ENCODE assay signal across 23 cellular contexts in the genomic region with DNA sequence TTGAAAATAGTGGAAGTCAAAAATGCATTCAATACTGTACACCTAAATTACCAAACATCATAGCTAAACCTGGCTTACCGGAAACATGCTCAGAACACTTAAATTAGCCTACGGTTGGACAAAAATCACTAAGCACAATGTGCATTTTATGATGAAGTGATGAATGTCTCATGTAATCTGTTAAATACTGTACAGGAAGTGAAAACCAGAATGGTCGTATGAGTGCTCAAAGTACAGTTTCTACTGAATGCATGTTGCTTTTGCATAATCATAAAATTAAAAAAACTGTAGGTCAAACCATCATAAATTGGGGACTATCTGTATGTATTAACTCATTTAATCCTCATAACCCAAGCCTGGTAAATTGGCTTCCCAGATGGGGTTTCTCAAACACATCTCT.
DNase-seq lines count a peak whose midpoint lies in the region; ATAC-seq and TF ChIP-seq lines count a peak whose summit lies in the region.
"Had no signal": no experiment of that assay in that cellular context is flagged by ENCODE, and none has a peak within 500 bp of the region (broad histone marks: within the 10 kb centered on the region; RNA-seq: fewer than 3 reads in every experiment).

No MANE protein-coding gene starts in this region.

- no peaks in the 10 kb centered on the region for H3K27me3 ChIP-seq in neural progenitor cell
- H3K27me3 ChIP-seq: BE2C, BLaER1 had no signal

- no peak for TF ChIP-seq CTCF in neural progenitor cell (IDR thresholded peaks at IDR 0.05)

- H3K27me3 Mint-ChIP-seq in stimulated activated naive CD8-positive, alpha-beta T cell treated with anti-CD3 and anti-CD28 coated beads, Interleukin-15, amount 100 ng/mL, for 72 hours = no peaks in the 10 kb centered on the region
- H3K27me3 Mint-ChIP-seq in neural progenitor cell (ENCODE audit: insufficient read depth, low read depth) = no peaks in the 10 kb centered on the region
- no peaks in the 10 kb centered on the region for H3K27me3 Mint-ChIP-seq in stimulated activated naive B cell treated with anti-CD40 and anti-IgM and Interleukin-4, amounts not matched to agents 10 μg/mL and 1 μg/mL and 100 μg/mL, for 72 hours
- H3K27me3 Mint-ChIP-seq: CD4-positive, alpha-beta memory T cell; CD4-positive, CD25-positive, alpha-beta regulatory T cell; CD8-positive, alpha-beta memory T cell had no signal

- H3K27ac Mint-ChIP-seq in stimulated activated naive CD8-positive, alpha-beta T cell treated with anti-CD3 and anti-CD28 coated beads, Interleukin-15, amount 100 ng/mL, for 72 hours = no peak overlapping the region
- peak overlapping the region; percentile 81 for H3K27ac Mint-ChIP-seq in neural progenitor cell
- no peak overlapping the region for H3K27ac Mint-ChIP-seq in stimulated activated naive B cell treated with anti-CD40 and anti-IgM and Interleukin-4, amounts not matched to agents 10 μg/mL and 1 μg/mL and 100 μg/mL, for 72 hours
- H3K27ac Mint-ChIP-seq: CD14-positive monocyte; CD4-positive, CD25-positive, alpha-beta regulatory T cell; CD8-positive, alpha-beta memory T cell had no signal

- H3K4me1 ChIP-seq in neural progenitor cell = peaks cover 22% of the 10 kb centered on the region
- H3K4me1 ChIP-seq: A549, BE2C, BLaER1 had no signal

- H4K20me1 ChIP-seq in neural progenitor cell (ENCODE audit: low read depth) = no peaks in the 10 kb centered on the region
- H4K20me1 ChIP-seq: BLaER1 had no signal

- no peaks in the 10 kb centered on the region for H3F3A ChIP-seq in neural progenitor cell (ENCODE audit: low read depth)

- no peak for DNase-seq in stimulated activated naive CD8-positive, alpha-beta T cell treated with anti-CD3 and anti-CD28 coated beads, Interleukin-15, amount 100 ng/mL, for 72 hours
- no peak for DNase-seq in stimulated activated naive CD8-positive, alpha-beta T cell treated with anti-CD3 and anti-CD28 coated beads, Interleukin-15, Interleukin-2, amounts not matched to agents 100 U/mL and 50 U/mL, for 24 hours
- DNase-seq in neural progenitor cell (ENCODE audit: low spot score) (no peak), NCI-H446 (lab: John Stamatoyannopoulos, UW) (no peak)
- DNase-seq in stimulated activated naive B cell treated with anti-CD40 and anti-IgM and Interleukin-4, amounts not matched to agents 10 μg/mL and 1 μg/mL and 100 μg/mL, for 72 hours = no peak
- DNase-seq: BE2C; C1 segment of cervical spinal cord; CD4-positive, alpha-beta memory T cell; CD4-positive, CD25-positive, alpha-beta regulatory T cell; CD8-positive, alpha-beta memory T cell; COR-L47; DMS 273 treated with DMSO at 0.1 percent for 48 hours; DMS53; DMS79; DND-41; EL; GDM1 had no signal

- no peak overlapping the region for H3K4me3 Mint-ChIP-seq in stimulated activated naive CD8-positive, alpha-beta T cell treated with anti-CD3 and anti-CD28 coated beads, Interleukin-15, amount 100 ng/mL, for 72 hours
- H3K4me3 Mint-ChIP-seq in neural progenitor cell = no peak overlapping the region
- H3K4me3 Mint-ChIP-seq in stimulated activated naive B cell treated with anti-CD40 and anti-IgM and Interleukin-4, amounts not matched to agents 10 μg/mL and 1 μg/mL and 100 μg/mL, for 72 hours = no peak overlapping the region
- H3K4me3 Mint-ChIP-seq: CD14-positive monocyte; CD4-positive, alpha-beta memory T cell; CD8-positive, alpha-beta memory T cell had no signal

- H3K36me3 Mint-ChIP-seq in neural progenitor cell = peaks cover 8% of the 10 kb centered on the region
- peaks cover 3 to 7% of the 10 kb centered on the region in 2 donors for H3K36me3 Mint-ChIP-seq in stimulated activated naive B cell treated with anti-CD40 and anti-IgM and Interleukin-4, amounts not matched to agents 10 μg/mL and 1 μg/mL and 100 μg/mL, for 72 hours
- H3K36me3 Mint-ChIP-seq: CD14-positive monocyte; CD4-positive, alpha-beta memory T cell; CD4-positive, CD25-positive, alpha-beta regulatory T cell; CD8-positive, alpha-beta memory T cell had no signal

- peaks cover 8% of the 10 kb centered on the region for H3K4me1 Mint-ChIP-seq in stimulated activated naive CD8-positive, alpha-beta T cell treated with anti-CD3 and anti-CD28 coated beads, Interleukin-15, amount 100 ng/mL, for 72 hours
- H3K4me1 Mint-ChIP-seq in neural progenitor cell = peaks cover 17% of the 10 kb centered on the region
- peaks cover 10 to 17% of the 10 kb centered on the region in 2 donors for H3K4me1 Mint-ChIP-seq in stimulated activated naive B cell treated with anti-CD40 and anti-IgM and Interleukin-4, amounts not matched to agents 10 μg/mL and 1 μg/mL and 100 μg/mL, for 72 hours
- H3K4me1 Mint-ChIP-seq: CD14-positive monocyte had no signal

- H3K9me3 Mint-ChIP-seq in stimulated activated naive CD8-positive, alpha-beta T cell treated with anti-CD3 and anti-CD28 coated beads, Interleukin-15, amount 100 ng/mL, for 72 hours = no peaks in the 10 kb centered on the region
- H3K9me3 Mint-ChIP-seq in neural progenitor cell = peaks cover 11% of the 10 kb centered on the region
- peaks cover 2 to 3% of the 10 kb centered on the region in 2 donors for H3K9me3 Mint-ChIP-seq in stimulated activated naive B cell treated with anti-CD40 and anti-IgM and Interleukin-4, amounts not matched to agents 10 μg/mL and 1 μg/mL and 100 μg/mL, for 72 hours
- H3K9me3 Mint-ChIP-seq: CD4-positive, alpha-beta memory T cell; CD4-positive, CD25-positive, alpha-beta regulatory T cell; CD8-positive, alpha-beta memory T cell had no signal

- H3K9me3 ChIP-seq in neural progenitor cell (ENCODE audit: low read depth) = no peaks in the 10 kb centered on the region
- H3K9me3 ChIP-seq: A549, BE2C, BLaER1 had no signal

- H3K4me2 ChIP-seq in neural progenitor cell = no peak overlapping the region
- H3K4me2 ChIP-seq: A549, BLaER1 had no signal

- H3K36me3 ChIP-seq in neural progenitor cell = no peaks in the 10 kb centered on the region
- H3K36me3 ChIP-seq: BE2C, BLaER1 had no signal

- peak; percentile 50 for ATAC-seq in stimulated activated naive CD8-positive, alpha-beta T cell treated with anti-CD3 and anti-CD28 coated beads, Interleukin-15, amount 100 ng/mL, for 72 hours
- ATAC-seq in stimulated activated naive CD8-positive, alpha-beta T cell treated with anti-CD3 and anti-CD28 coated beads, Interleukin-15, Interleukin-2, amounts not matched to agents 100 U/mL and 50 U/mL, for 24 hours = no peak
- ATAC-seq in stimulated activated naive B cell treated with anti-CD40 and anti-IgM and Interleukin-4, amounts not matched to agents 10 μg/mL and 1 μg/mL and 100 μg/mL, for 72 hours (replicated peaks) = peak; percentile 65 to 77
- no peak for ATAC-seq in HG03457 (IDR thresholded peaks at IDR 0.05; ENCODE audit: unreplicated experiment)
- ATAC-seq: A549, GM12878 had no signal

- no peak overlapping the region for H3K9ac ChIP-seq in neural progenitor cell
- H3K9ac ChIP-seq: BLaER1 had no signal

- no peak overlapping the region for H2AFZ ChIP-seq in neural progenitor cell (replicated peaks)

- no peaks in the 10 kb centered on the region for H3K79me2 ChIP-seq in neural progenitor cell (ENCODE audit: low read depth)

- no peak overlapping the region for H3K27ac ChIP-seq in neural progenitor cell
- H3K27ac ChIP-seq: 22Rv1, A549, BLaER1 had no signal

- no peak overlapping the region for H3K4me3 ChIP-seq in neural progenitor cell
- H3K4me3 ChIP-seq: A549, BLaER1, GM12878 had no signal

Comparison
In these comparisons a context has a peak if more than half of its experiments do, and no peak if none do; other contexts are left out.
1. ATAC-seq: peak in stimulated activated naive CD8-positive, alpha-beta T cell treated with anti-CD3 and anti-CD28 coated beads, Interleukin-15, amount 100 ng/mL, for 72 hours (single experiment) and stimulated activated naive B cell treated with anti-CD40 and anti-IgM and Interleukin-4, amounts not matched to agents 10 μg/mL and 1 μg/mL and 100 μg/mL, for 72 hours (2 of 2); none in stimulated activated naive CD8-positive, alpha-beta T cell treated with anti-CD3 and anti-CD28 coated beads, Interleukin-15, Interleukin-2, amounts not matched to agents 100 U/mL and 50 U/mL, for 24 hours (single experiment) and HG03457 (single experiment).